Comparison of ENCODE assay signal across 22 cellular contexts in genomic region chr5:56845277-56845676, GRCh38. TPM values are rescaled to one million over a fixed set of nuclear protein-coding genes. Genes with fewer than 3 reads are reported as not detected.
A peak's percentile ranks its signal among the peaks of the same experiment; 100 is the strongest.
DNase-seq lines count a peak whose midpoint lies in the region; ATAC-seq, FAIRE-seq and TF ChIP-seq lines count a peak whose summit lies in the region.
"Had no signal": no experiment of that assay in that cellular context is flagged by ENCODE, and none has a peak within 500 bp of the region (broad histone marks: within the 10 kb centered on the region; RNA-seq: fewer than 3 reads in every experiment).

No MANE protein-coding gene starts in this region.

- H2AFZ ChIP-seq in OCI-LY7 (ENCODE audit: low read length): no peak overlapping the region

- WGBS in pancreas, 2 donors: 30 to 32% methylated on average over 2 of the region's 2 CpGs

- peak overlapping the region; percentile 76 for H3K27ac Mint-ChIP-seq in activated T-cell treated with anti-CD3 and anti-CD28 coated beads, Interleukin-2, amount 50 U/mL, for 24 hours
- H3K27ac Mint-ChIP-seq in endothelial cell (ENCODE audit: unreplicated experiment): peak overlapping the region; percentile 67
- H3K27ac Mint-ChIP-seq: endodermal cell had no signal

- H3K4me3 ChIP-seq in OCI-LY7 (ENCODE audit: low read depth, low read length, poor library complexity, severe bottlenecking): no peak overlapping the region
- H3K4me3 ChIP-seq in pancreas: no peak overlapping the region
- H3K4me3 ChIP-seq: heart right ventricle had no signal

- H3K4me2 ChIP-seq in OCI-LY7 (ENCODE audit: low read length): peak overlapping the region; percentile 28

- no peaks in the 10 kb centered on the region for H3K9me3 Mint-ChIP-seq in activated T-cell treated with anti-CD3 and anti-CD28 coated beads, Interleukin-2, amount 50 U/mL, for 24 hours
- H3K9me3 Mint-ChIP-seq in endothelial cell (ENCODE audit: unreplicated experiment): no peaks in the 10 kb centered on the region
- H3K9me3 Mint-ChIP-seq: CD8-positive, alpha-beta memory T cell; endodermal cell; neural crest cell had no signal

- peaks cover 87% of the 10 kb centered on the region for H3K4me1 Mint-ChIP-seq in activated T-cell treated with anti-CD3 and anti-CD28 coated beads, Interleukin-2, amount 50 U/mL, for 24 hours (ENCODE audit: low read depth)
- H3K4me1 Mint-ChIP-seq in endothelial cell (ENCODE audit: unreplicated experiment): peaks cover 45% of the 10 kb centered on the region

- H3K79me2 ChIP-seq in OCI-LY7 (ENCODE audit: insufficient read depth, low read depth, low read length): peaks cover 98% of the 10 kb centered on the region

- H3K4me1 ChIP-seq in OCI-LY7 (ENCODE audit: insufficient read depth, low read length, poor library complexity, severe bottlenecking) (peaks cover 23% of the 10 kb centered on the region), pancreas (peaks cover 28 to 64% (median 48%) of the 10 kb centered on the region in 3 donors)

- H3K36me3 ChIP-seq in OCI-LY7 (ENCODE audit: insufficient read depth, low read length) (peaks cover 18% of the 10 kb centered on the region; the same call in 1 of the 2 replicates), pancreas (no peaks in the 10 kb centered on the region)
- H3K36me3 ChIP-seq: heart right ventricle had no signal

- H3K27me3 ChIP-seq in pancreas: no peaks in the 10 kb centered on the region
- H3K27me3 ChIP-seq: heart right ventricle had no signal

- no peaks in the 10 kb centered on the region for H3K27me3 Mint-ChIP-seq in activated T-cell treated with anti-CD3 and anti-CD28 coated beads, Interleukin-2, amount 50 U/mL, for 24 hours
- no peaks in the 10 kb centered on the region for H3K27me3 Mint-ChIP-seq in endothelial cell (ENCODE audit: unreplicated experiment)
- H3K27me3 Mint-ChIP-seq: CD8-positive, alpha-beta memory T cell had no signal

- peaks cover 10% of the 10 kb centered on the region for H3K36me3 Mint-ChIP-seq in activated T-cell treated with anti-CD3 and anti-CD28 coated beads, Interleukin-2, amount 50 U/mL, for 24 hours (ENCODE audit: low read depth)
- no peaks in the 10 kb centered on the region for H3K36me3 Mint-ChIP-seq in endothelial cell (ENCODE audit: low read depth, unreplicated experiment)

- H3K9me3 ChIP-seq in OCI-LY7 (ENCODE audit: low read length): no peaks in the 10 kb centered on the region
- H3K9me3 ChIP-seq in pancreas: no peaks in the 10 kb centered on the region
- H3K9me3 ChIP-seq: heart right ventricle had no signal

- no peaks in the 10 kb centered on the region for H3K9me2 ChIP-seq in OCI-LY7 (ENCODE audit: insufficient read depth, low read length)

- H4K20me1 ChIP-seq in OCI-LY7 (ENCODE audit: insufficient read depth, low read length): peaks cover 53% of the 10 kb centered on the region

- H3K27ac ChIP-seq in OCI-LY7 (ENCODE audit: low read depth, low read length, poor library complexity, severe bottlenecking) (no peak overlapping the region), pancreas (no peak overlapping the region)
- H3K27ac ChIP-seq: VCaP had no signal

- TF ChIP-seq CTCF in OCI-LY7 (conservative IDR thresholded peaks at IDR 0.05; ENCODE audit: low read length) (no peak), endothelial cell (IDR thresholded peaks at IDR 0.05; ENCODE audit: unreplicated experiment) (no peak), pancreas (IDR thresholded peaks at IDR 0.05) (no peak)

- FAIRE-seq in pancreas (lab: Jason Lieb, UNC): no peak
- FAIRE-seq: A204.1, H1 had no signal

- POLR2A ChIA-PET in OCI-LY7 (lab: Charles Lee): no interaction called here

- peak in 3 of 4 donors; percentile 27 to 61 (median 37) for ATAC-seq in pancreas
- ATAC-seq in HG03354 (IDR thresholded peaks at IDR 0.05; ENCODE audit: poor library complexity, severe bottlenecking, unreplicated experiment): no peak
- ATAC-seq: stimulated activated naive CD8-positive, alpha-beta T cell treated with anti-CD3 and anti-CD28 coated beads, Interleukin-15, Interleukin-2, amounts not matched to agents 100 U/mL and 50 U/mL, for 24 hours had no signal

- no peak for DNase-seq in activated T-cell treated with anti-CD3 and anti-CD28 coated beads, Interleukin-2, amount 50 U/mL, for 24 hours
- DNase-seq in activated T-cell treated with anti-CD3 and anti-CD28 coated beads, Interleukin-2, amount 50 U/mL, for 48 hours: no peak
- DNase-seq in OCI-LY7 (ENCODE audit: low spot score) (peak; percentile 53), endothelial cell (ENCODE audit: low spot score) (no peak), pancreas (no peak), DMS79 treated with DMSO at 0.1 percent for 48 hours (lab: John Stamatoyannopoulos, UW) (no peak), hepatic stellate cell (ENCODE audit: low spot score) (no peak)
- DNase-seq: CD8-positive, alpha-beta memory T cell; DND-41; endodermal cell; heart right ventricle; mammary epithelial cell; MV-4-11; NCI-H2029 treated with DMSO at 0.1 percent for 48 hours; NCI-H510A; stimulated activated naive CD8-positive, alpha-beta T cell treated with anti-CD3 and anti-CD28 coated beads, Interleukin-15, Interleukin-2, amounts not matched to agents 100 U/mL and 50 U/mL, for 24 hours; trophoblast cell had no signal

- no peak overlapping the region for H3K4me3 Mint-ChIP-seq in activated T-cell treated with anti-CD3 and anti-CD28 coated beads, Interleukin-2, amount 50 U/mL, for 24 hours
- H3K4me3 Mint-ChIP-seq in endothelial cell (ENCODE audit: unreplicated experiment): no peak overlapping the region
- H3K4me3 Mint-ChIP-seq: endodermal cell, neural crest cell had no signal

- BruUV-seq in OCI-LY7 (replicated peaks; lab: Mats Ljungman, UMichigan): no TSS peak

- CTCF ChIA-PET in OCI-LY7 (lab: Charles Lee; ENCODE audit: unreplicated experiment): no interaction called here

- intact Hi-C loops in OCI-LY7 (cut with micrococcal nuclease; ENCODE audit: unreplicated experiment): no loop called here
- intact Hi-C loops in pancreas (cut with DNase I): no loop called here

RNA-seq across cellular contexts. Expression of gene MAP3K1, which starts 29.9 kb away (rescaled TPM):
- 25.9 and 29.9 TPM in 2 replicates for total RNA-seq in OCI-LY7 (2014; rRNA removed; shearing (Covaris generic))
- 29.4 and 31.5 TPM in 2 replicates for total RNA-seq in OCI-LY7 (2022)
- 27.5 TPM for total RNA-seq in endothelial cell (ENCODE audit: unreplicated experiment)
- total RNA-seq in pancreas: 10 to 100 TPM; 11.4 to 28.7 (median 12.7) TPM
- polyA plus RNA-seq in pancreas: 10 to 100 TPM in 1 of 2 donors, 1 to 10 TPM in 1; 5.4 to 10.1 TPM
